Comparison of ENCODE assay signal across 2 cellular contexts in the genomic region with DNA sequence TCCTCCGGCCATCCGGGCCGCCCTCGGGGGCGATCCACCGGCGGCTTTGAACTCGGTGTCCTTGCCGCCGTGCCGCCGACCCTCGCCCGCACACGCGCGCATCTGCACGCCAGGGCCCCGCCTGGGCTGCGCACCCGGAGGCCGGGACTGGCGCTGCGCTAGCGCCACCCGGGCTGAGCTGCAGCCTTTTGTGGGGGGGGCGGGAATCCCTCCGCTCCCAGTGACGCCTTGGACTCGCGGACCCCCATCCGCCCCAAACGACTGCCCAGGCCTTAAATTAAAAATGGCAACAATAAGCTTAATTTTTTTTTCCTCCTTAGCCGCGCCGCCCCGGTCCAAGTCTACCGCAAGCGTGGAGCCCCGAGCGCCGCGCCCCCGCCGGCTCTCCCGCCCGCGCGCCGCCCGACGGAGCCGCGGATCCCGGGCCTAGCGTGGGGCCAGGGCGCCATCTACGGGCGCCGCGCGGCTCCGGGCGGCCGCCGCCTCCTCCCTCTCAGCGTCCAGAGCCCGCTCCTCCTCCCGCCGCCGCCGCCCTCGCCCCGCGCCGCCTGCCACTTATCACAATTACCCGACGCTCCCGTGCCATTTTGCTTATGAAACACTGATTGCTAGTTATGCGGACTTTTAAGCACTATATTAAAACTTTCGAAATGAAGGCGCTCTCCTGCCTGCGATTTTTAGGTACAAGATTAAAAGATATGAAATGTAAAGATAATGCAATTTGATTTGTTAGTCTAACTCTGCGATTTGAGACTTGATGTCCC.
TF ChIP-seq lines count a peak whose summit lies in the region.

No MANE protein-coding gene starts in this region.

TF ChIP-seq in SK-N-SH, 30 proteins besides CTCF, POLR2A, EP300 and RAD21:
- peak; percentile 33; the same call in 1 of the 2 replicates for TF ChIP-seq SMC3 (IDR thresholded peaks at IDR 0.05; ENCODE audit: low read depth, low read length)
- TF ChIP-seq EZH2phosphoT487 (IDR thresholded peaks at IDR 0.05; ENCODE audit: borderline replicate concordance, low read depth), result no peak

TF ChIP-seq in H1, 55 proteins besides CTCF, POLR2A, EP300 and RAD21:
- TF ChIP-seq USF2 (IDR thresholded peaks at IDR 0.05; ENCODE audit: low read length) (no peak), CHD2 (IDR thresholded peaks at IDR 0.05; ENCODE audit: low read length) (no peak), SRF (IDR thresholded peaks at IDR 0.05; ENCODE audit: low read depth, low read length) (no peak), SAP30 (IDR thresholded peaks at IDR 0.05; ENCODE audit: insufficient read depth, insufficient replicate concordance, low read length) (no peak), NANOG (IDR thresholded peaks at IDR 0.05; ENCODE audit: insufficient read depth, low read depth, low read length, poor library complexity, severe bottlenecking) (no peak), JUN (IDR thresholded peaks at IDR 0.05; ENCODE audit: low read depth, low read length) (no peak), POU5F1 (IDR thresholded peaks at IDR 0.05; ENCODE audit: low read depth, low read length) (no peak), BACH1 (IDR thresholded peaks at IDR 0.05; ENCODE audit: low read length) (no peak; the same call in 1 of the 2 replicates), CBX5 (IDR thresholded peaks at IDR 0.05; ENCODE audit: low read depth, low read length) (no peak), RBBP5 (IDR thresholded peaks at IDR 0.05; ENCODE audit: borderline replicate concordance, low read depth, low read length) (no peak), KDM4A (IDR thresholded peaks at IDR 0.05; ENCODE audit: low read depth, low read length, severe bottlenecking) (peak; percentile 29), PHF8 (conservative IDR thresholded peaks at IDR 0.05; ENCODE audit: low read depth, low read length) (no peak), FOSL1 (IDR thresholded peaks at IDR 0.05; ENCODE audit: insufficient read depth, low read depth, low read length) (no peak)
- TF ChIP-seq, protein P1, sequence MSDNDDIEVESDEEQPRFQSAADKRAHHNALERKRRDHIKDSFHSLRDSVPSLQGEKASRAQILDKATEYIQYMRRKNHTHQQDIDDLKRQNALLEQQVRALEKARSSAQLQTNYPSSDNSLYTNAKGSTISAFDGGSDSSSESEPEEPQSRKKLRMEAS (IDR thresholded peaks at IDR 0.05), result peak; percentile 57
- TF ChIP-seq, protein P2, sequence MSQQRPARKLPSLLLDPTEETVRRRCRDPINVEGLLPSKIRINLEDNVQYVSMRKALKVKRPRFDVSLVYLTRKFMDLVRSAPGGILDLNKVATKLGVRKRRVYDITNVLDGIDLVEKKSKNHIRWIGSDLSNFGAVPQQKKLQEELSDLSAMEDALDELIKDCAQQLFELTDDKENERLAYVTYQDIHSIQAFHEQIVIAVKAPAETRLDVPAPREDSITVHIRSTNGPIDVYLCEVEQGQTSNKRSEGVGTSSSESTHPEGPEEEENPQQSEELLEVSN (IDR thresholded peaks at IDR 0.05), result peak; percentile 44; the same call in 1 of the 2 replicates
TF ChIP-seq in H1: peak in this region for 3.
